12 cellular contexts compared by ENCODE assay signal in genomic region chr17:45722161-45722560, GRCh38.
DNase-seq lines count a peak whose midpoint lies in the region; ATAC-seq, FAIRE-seq and TF ChIP-seq lines count a peak whose summit lies in the region.
"Had no signal": no experiment of that assay in that cellular context is flagged by ENCODE, and none has a peak within 500 bp of the region (broad histone marks: within the 10 kb centered on the region; RNA-seq: fewer than 3 reads in every experiment).

No MANE protein-coding gene starts in this region.

- BruUV-seq in K562 (replicated peaks; lab: Mats Ljungman, UMichigan): no TSS peak

- H3K18ac ChIP-seq in mesendoderm (ENCODE audit: low read length): no peak overlapping the region

- H3K56ac ChIP-seq in mesendoderm (ENCODE audit: low read length): no peak overlapping the region

- no peak overlapping the region for H2AFZ ChIP-seq in K562 (ENCODE audit: low read depth, low read length)

- no peak overlapping the region for H3K27ac ChIP-seq in K562 (ENCODE audit: extremely low read depth, low read depth, low read length)
- no peak overlapping the region for H3K27ac ChIP-seq in mesendoderm (ENCODE audit: low read depth, low read length)
- H3K27ac ChIP-seq: gastrocnemius medialis, suprapubic skin had no signal

- H3K9ac ChIP-seq in K562 (ENCODE audit: insufficient read depth in 1 of 2, low read depth in 2 of 2, low read length in 2 of 2) (no peak overlapping the region), mesendoderm (ENCODE audit: low read length) (no peak overlapping the region)

- no peak overlapping the region for H4K8ac ChIP-seq in mesendoderm (ENCODE audit: low read depth, low read length)

- H3K9me3 ChIP-seq in K562 (replicated peaks; ENCODE audit: control insufficient read depth, insufficient read depth, low read depth, low read length): no peaks in the 10 kb centered on the region; the same call in 1 of the 2 replicates
- H3K9me3 ChIP-seq: gastrocnemius medialis had no signal

- intact Hi-C loops in K562 (cut with micrococcal nuclease): loop anchor here (10.0 kb wide), 1 partner anchor 77 kb away; no protein-coding TSS in a partner anchor

- peak; percentile 55 for FAIRE-seq in K562 (lab: Jason Lieb, UNC)
- no peak for FAIRE-seq in GM19239 (lab: Jason Lieb, UNC)
- FAIRE-seq: GM12878 had no signal

- H4K20me1 ChIP-seq in K562 (replicated peaks; ENCODE audit: control insufficient read depth, insufficient read depth, low read length): no peaks in the 10 kb centered on the region; the same call in 1 of the 2 replicates

- no peak overlapping the region for H2BK15ac ChIP-seq in mesendoderm (replicated peaks; ENCODE audit: low read depth)

- peaks cover 12 to 44% of the 10 kb centered on the region in 2 experiments; a peak in 3 of 5 replicates for H3K27me3 ChIP-seq in K562 (ENCODE audit: control insufficient read depth in 2 of 2, insufficient read depth in 2 of 2, low read length in 2 of 2)
- H3K27me3 ChIP-seq in mesendoderm (ENCODE audit: insufficient read depth, low read length, poor library complexity): no peaks in the 10 kb centered on the region

- no peak overlapping the region for H2AK5ac ChIP-seq in mesendoderm (ENCODE audit: low read length)

- CTCF ChIA-PET in K562 (lab: Yijun Ruan, JAX; ENCODE audit: low intra/inter-chr PET ratio): no interaction called here

- in situ Hi-C loops in K562 (cut with MboI): no loop called here

- no peaks in the 10 kb centered on the region for H3K79me1 ChIP-seq in mesendoderm (ENCODE audit: low read length)

- ATAC-seq in K562: peak; percentile 95
- ATAC-seq in HG03432 (IDR thresholded peaks at IDR 0.05; ENCODE audit: unreplicated experiment): no peak
- ATAC-seq: gastrocnemius medialis, GM12878 had no signal

- no peaks in the 10 kb centered on the region for H3K9me1 ChIP-seq in K562 (ENCODE audit: control insufficient read depth, insufficient read depth, low read length)

- H3K4me3 ChIP-seq in LNCaP clone FGC (ENCODE audit: low read depth, low read length) (no peak overlapping the region), K562 (no peak overlapping the region), mesendoderm (ENCODE audit: low read length) (no peak overlapping the region)
- H3K4me3 ChIP-seq: gastrocnemius medialis, GM12878, suprapubic skin had no signal

- no peak overlapping the region for H3K23ac ChIP-seq in mesendoderm (ENCODE audit: low read length)

- TF ChIP-seq EP300 in K562 (IDR thresholded peaks at IDR 0.05; ENCODE audit: low read length): no peak

- H3K79me2 ChIP-seq in K562 (ENCODE audit: control insufficient read depth, insufficient read depth, low read length): no peaks in the 10 kb centered on the region
- H3K79me2 ChIP-seq in mesendoderm (ENCODE audit: control insufficient read depth, insufficient read depth, low read length): no peaks in the 10 kb centered on the region

- no peak for TF ChIP-seq POLR2A in K562 (conservative IDR thresholded peaks at IDR 0.05)

- H4K5ac ChIP-seq in mesendoderm (ENCODE audit: low read length): no peak overlapping the region

- DNase-seq in D341Med (ENCODE audit: low spot score) (peak; percentile 71), LNCaP clone FGC (ENCODE audit: low read depth) (peak; percentile 6), K562 (ENCODE audit: extremely low read depth in 1 of 4, low spot score in 3 of 4) (peak; percentile 35 to 64 (median 40)), mesendoderm (peak; percentile 78), GM19239 (ENCODE audit: insufficient read length, low spot score) (no peak), GM20000 (ENCODE audit: low spot score) (no peak), DMS79 treated with DMSO at 0.1 percent for 48 hours (lab: John Stamatoyannopoulos, UW) (no peak)
- DNase-seq: activated effector memory CD4-positive, alpha-beta T cell treated with Interleukin-2 at 50 U/mL for 16 hours; gastrocnemius medialis had no signal

- POLR2A ChIA-PET in K562 (lab: Yijun Ruan, JAX): no interaction called here

- no peak overlapping the region for H3K4me2 ChIP-seq in K562 (ENCODE audit: insufficient read depth, low read length)
- no peak overlapping the region for H3K4me2 ChIP-seq in mesendoderm (ENCODE audit: low read length)

- H3K4me1 ChIP-seq in K562 (replicated peaks in 1 of 2; ENCODE audit: control insufficient read depth in 2 of 2, insufficient read depth in 2 of 2, low read length in 2 of 2) (no peaks in the 10 kb centered on the region), mesendoderm (ENCODE audit: control insufficient read depth, low read depth, low read length) (no peaks in the 10 kb centered on the region)

- no peak overlapping the region for H3K4ac ChIP-seq in mesendoderm (ENCODE audit: low read depth, low read length)

- H2BK5ac ChIP-seq in mesendoderm (ENCODE audit: low read length): no peak overlapping the region

- H3K36me3 ChIP-seq in K562 (ENCODE audit: control insufficient read depth, insufficient read depth, low read length): no peaks in the 10 kb centered on the region
- H3K36me3 ChIP-seq in mesendoderm (ENCODE audit: control insufficient read depth, insufficient read depth, low read length): no peaks in the 10 kb centered on the region
- H3K36me3 ChIP-seq: gastrocnemius medialis, suprapubic skin had no signal

- whole genome bisulfite sequencing in K562 (ENCODE audit: insufficient coverage, low coverage, missing lambda C conversion rate): 3% methylated on average over 7 of the region's 7 CpGs
- no CpG with 5 or more reads among the region's 7 CpGs for WGBS in mesendoderm (ENCODE audit: extremely low coverage, insufficient coverage, low lambda C conversion rate)

- TF ChIP-seq RAD21 in K562 (CRISPR knock-in tag; conservative IDR thresholded peaks at IDR 0.05 in 1 of 2, IDR thresholded peaks at IDR 0.05 in 1 of 2): peak; percentile 29 to 70

- TF ChIP-seq CTCF in LNCaP clone FGC (IDR thresholded peaks at IDR 0.05; ENCODE audit: control insufficient read depth, extremely low read depth, insufficient read depth) (peak; percentile 68), K562 (IDR thresholded peaks at IDR 0.05 in 2 of 3, conservative IDR thresholded peaks at IDR 0.05 in 1 of 3; ENCODE audit: insufficient read depth in 2 of 3, low read depth in 1 of 3, low read length in 3 of 3) (peak; percentile 69 to 85 (median 74)), GM20000 (IDR thresholded peaks at IDR 0.05; ENCODE audit: extremely low read depth, missing control alignments) (no peak)

- no peak overlapping the region for H2BK120ac ChIP-seq in mesendoderm (ENCODE audit: low read depth, low read length)

TF ChIP-seq in K562, 482 proteins besides CTCF, POLR2A, EP300 and RAD21:
- TF ChIP-seq SAFB (IDR thresholded peaks at IDR 0.05; ENCODE audit: borderline replicate concordance, low read depth, low read length) (no peak), SMC3 (conservative IDR thresholded peaks at IDR 0.05; ENCODE audit: insufficient read depth, low read depth, low read length) (peak; percentile 18; the same call in 1 of the 2 replicates)
- TF ChIP-seq, protein P1, sequence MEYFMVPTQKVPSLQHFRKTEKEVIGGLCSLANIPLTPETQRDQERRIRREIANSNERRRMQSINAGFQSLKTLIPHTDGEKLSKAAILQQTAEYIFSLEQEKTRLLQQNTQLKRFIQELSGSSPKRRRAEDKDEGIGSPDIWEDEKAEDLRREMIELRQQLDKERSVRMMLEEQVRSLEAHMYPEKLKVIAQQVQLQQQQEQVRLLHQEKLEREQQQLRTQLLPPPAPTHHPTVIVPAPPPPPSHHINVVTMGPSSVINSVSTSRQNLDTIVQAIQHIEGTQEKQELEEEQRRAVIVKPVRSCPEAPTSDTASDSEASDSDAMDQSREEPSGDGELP (CRISPR knock-in tag; IDR thresholded peaks at IDR 0.05; ENCODE audit: borderline replicate concordance): peak; percentile 59; the same call in 1 of the 2 replicates

Comparison
In these comparisons a context has a peak if more than half of its experiments do, and no peak if none do; other contexts are left out.
1. DNase-seq: peak in D341Med (single experiment), LNCaP clone FGC (single experiment), K562 (4 of 4) and mesendoderm (single experiment); none in GM19239 (single experiment), GM20000 (single experiment) and DMS79 treated with DMSO at 0.1 percent for 48 hours (single experiment).